In genomic region chr12:95582230-95583058, GRCh38 we compare ENCODE assay signal across 8 cellular contexts. TPM values are rescaled to one million over a fixed set of nuclear protein-coding genes. Genes with fewer than 3 reads are reported as not detected.
A peak's percentile ranks its signal among the peaks of the same experiment; 100 is the strongest.
DNase-seq lines count a peak whose midpoint lies in the region; ATAC-seq and TF ChIP-seq lines count a peak whose summit lies in the region.

No MANE protein-coding gene starts in this region.

- no peaks in the 10 kb centered on the region for H3K9me3 Mint-ChIP-seq in neural crest cell

- DNase-seq in EL (peak; percentile 58), NCI-H2196 treated with DMSO at 0.1 percent for 48 hours (lab: John Stamatoyannopoulos, UW; ENCODE audit: unreplicated experiment) (peak; percentile 12), dermis microvascular lymphatic vessel endothelial cell (ENCODE audit: low read depth in 2 of 2) (peak; percentile 69 to 81), neural crest cell (ENCODE audit: low read depth, low spot score) (no peak), nucleus accumbens (lab: John Stamatoyannopoulos, UW) (no peak)
- no peak for DNase-seq in stimulated activated CD4-positive, alpha-beta T cell treated with anti-CD3 and anti-CD28 coated beads, Interleukin-4, amount 100 ng/mL, for 24 hours

- no peaks in the 10 kb centered on the region for H3K36me3 Mint-ChIP-seq in neural crest cell (ENCODE audit: low read depth)

- H3K27ac Mint-ChIP-seq in neural crest cell (ENCODE audit: unreplicated experiment): no peak overlapping the region

- ATAC-seq in GM18867 (IDR thresholded peaks at IDR 0.05; ENCODE audit: unreplicated experiment): no peak
- ATAC-seq in GM19035 (IDR thresholded peaks at IDR 0.05; ENCODE audit: unreplicated experiment): no peak

- H3K4me3 Mint-ChIP-seq in neural crest cell: no peak overlapping the region

- TF ChIP-seq CTCF in neural crest cell (conservative IDR thresholded peaks at IDR 0.05): peak; percentile 67

- no peaks in the 10 kb centered on the region for H3K27me3 Mint-ChIP-seq in neural crest cell (ENCODE audit: low read depth)

- no peaks in the 10 kb centered on the region for H3K4me1 Mint-ChIP-seq in neural crest cell

RNA-seq across cellular contexts. Expression of gene USP44, which starts 31.2 kb away (rescaled TPM):
- total RNA-seq in dermis microvascular lymphatic vessel endothelial cell: 3.1 and 4.2 TPM in 2 replicates
- total RNA-seq in neural crest cell: 15.5 and 20.0 TPM in 2 replicates

Comparison
In these comparisons a context has a peak if more than half of its experiments do, and no peak if none do; other contexts are left out.
1. DNase-seq: peak in EL (single experiment), NCI-H2196 treated with DMSO at 0.1 percent for 48 hours (single experiment) and dermis microvascular lymphatic vessel endothelial cell (2 of 2); none in neural crest cell (single experiment), stimulated activated CD4-positive, alpha-beta T cell treated with anti-CD3 and anti-CD28 coated beads, Interleukin-4, amount 100 ng/mL, for 24 hours (single experiment) and nucleus accumbens (0 of 56).